In the genomic region with DNA sequence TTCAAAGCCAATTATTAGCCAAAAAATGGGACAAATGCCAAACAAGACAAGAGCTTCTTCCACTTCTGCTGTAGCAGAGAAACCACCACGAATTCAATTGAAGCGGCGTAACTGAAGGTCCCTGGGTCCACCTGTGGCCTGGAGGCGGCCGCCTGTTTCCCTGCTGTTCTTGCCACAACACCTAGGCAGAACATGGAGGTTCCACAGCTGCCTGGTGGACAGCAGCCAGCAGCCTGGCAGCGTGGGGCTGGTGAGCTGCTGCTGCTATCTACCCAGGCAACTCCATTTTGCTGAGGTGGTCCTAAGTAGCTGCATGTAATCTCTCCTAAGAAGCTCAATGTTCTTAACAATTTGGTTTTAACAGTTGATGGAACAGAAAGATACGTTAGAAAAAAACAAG, we compare ENCODE assay signal across 27 cellular contexts.
DNase-seq lines count a peak whose midpoint lies in the region; TF ChIP-seq lines count a peak whose summit lies in the region.
"Had no signal": no experiment of that assay in that cellular context is flagged by ENCODE, and none has a peak within 500 bp of the region (broad histone marks: within the 10 kb centered on the region; RNA-seq: fewer than 3 reads in every experiment).

No MANE protein-coding gene starts in this region.

- TF ChIP-seq POLR2A in transverse colon (IDR thresholded peaks at IDR 0.05) (no peak), erythroblast (IDR thresholded peaks at IDR 0.05; ENCODE audit: low read length) (no peak)

- H3K4me3 ChIP-seq in dorsolateral prefrontal cortex (no peak overlapping the region), osteoblast (ENCODE audit: insufficient read depth, low read length) (no peak overlapping the region), transverse colon (no peak overlapping the region)

- DNase-seq in NCI-H2227 (lab: John Stamatoyannopoulos, UW; ENCODE audit: unreplicated experiment) (peak; percentile 10), NCI-H2227 treated with DMSO at 0.1 percent for 48 hours (lab: John Stamatoyannopoulos, UW) (no peak), dorsolateral prefrontal cortex (peak in 3 of 10 donors; percentile 23 to 48 (median 44)), osteoblast (ENCODE audit: insufficient read length, low spot score, missing footprints) (peak; percentile 29), transverse colon (no peak), OCI-M1 (lab: John Stamatoyannopoulos, UW) (no peak), NCI-H2081 treated with DMSO at 0.1 percent for 48 hours (lab: John Stamatoyannopoulos, UW) (no peak), erythroblast (lab: John Stamatoyannopoulos, UW) (no peak)
- DNase-seq: activated CD4-positive, alpha-beta T cell treated with anti-CD3 and anti-CD28 coated beads, Interleukin-2, amount 10 ng/mL, durations not matched to agents 24 days and 14 days; activated naive CD4-positive, alpha-beta T cell treated with anti-CD3 and anti-CD28 coated beads, Interleukin-2, amount 10 ng/mL, durations not matched to agents 7 days and 5 days; activated T-cell treated with anti-CD3 and anti-CD28 coated beads, Interleukin-2, amount 50 U/mL, for 72 hours; AML-193; amniotic stem cell; CD4-positive, alpha-beta memory T cell; central memory CD4-positive, alpha-beta T cell; DMS153; glutamatergic neuron; H7; KG1; kidney glomerular epithelial cell; MM.1S; naive thymus-derived CD4-positive, alpha-beta T cell; NCI-H2107; NCI-H524 treated with DMSO at 0.1 percent for 48 hours; RPMI8226; stimulated activated CD4-positive, alpha-beta T cell treated with anti-CD3 and anti-CD28 coated beads, Interleukin-15, amount 100 ng/mL, for 24 hours; trophoblast cell had no signal

- H3K36me3 ChIP-seq in osteoblast (ENCODE audit: insufficient read depth, low read length) (peaks cover 10% of the 10 kb centered on the region), transverse colon (peaks cover 0 to 3% (median 0%) of the 10 kb centered on the region in 4 donors)

- no peak for TF ChIP-seq CTCF in dorsolateral prefrontal cortex (IDR thresholded peaks at IDR 0.05 in 54 of 56, conservative IDR thresholded peaks at IDR 0.05 in 2 of 56; ENCODE audit: low read depth in 1 of 56, partially characterized antibody in 56 of 56)
- TF ChIP-seq CTCF in osteoblast (IDR thresholded peaks at IDR 0.05; ENCODE audit: extremely low read depth, low read depth, low read length): no peak
- no peak for TF ChIP-seq CTCF in transverse colon (IDR thresholded peaks at IDR 0.05)

- peaks cover 5% of the 10 kb centered on the region for H4K20me1 ChIP-seq in osteoblast (ENCODE audit: insufficient read depth, low read length)

- 70 to 81% methylated on average over 1 to 7 of the region's 7 CpGs for WGBS in transverse colon (ENCODE audit: low coverage in 1 of 2), 2 donors

- H3K4me1 ChIP-seq in osteoblast (ENCODE audit: insufficient read depth, low read length) (peaks cover 3% of the 10 kb centered on the region), transverse colon (peaks cover 0 to 19% (median 1%) of the 10 kb centered on the region in 4 donors)

- H2AFZ ChIP-seq in osteoblast (ENCODE audit: low read length): no peak overlapping the region

- H3K9me3 ChIP-seq in osteoblast (ENCODE audit: low read depth, low read length) (no peaks in the 10 kb centered on the region), transverse colon (no peaks in the 10 kb centered on the region)

- H3K27me3 ChIP-seq in dorsolateral prefrontal cortex (no peaks in the 10 kb centered on the region), osteoblast (ENCODE audit: insufficient read depth, low read length) (no peaks in the 10 kb centered on the region), transverse colon (no peaks in the 10 kb centered on the region)

- H3K27ac ChIP-seq in dorsolateral prefrontal cortex: peak overlapping the region in 49 of 59 donors; percentile 1 to 82 (median 69)
- no peak overlapping the region for H3K27ac ChIP-seq in osteoblast (ENCODE audit: low read depth, low read length)
- H3K27ac ChIP-seq in transverse colon: peak overlapping the region in 3 of 4 donors; percentile 10 to 32 (median 19)

- no peak overlapping the region for H3K4me2 ChIP-seq in osteoblast (ENCODE audit: insufficient read depth, low read length)

- in situ Hi-C loops in transverse colon (cut with MboI; ENCODE audit: low pct_ligation_motif_present in 1 of 4, low pct_unique_long_range_greater_than_20kb in 1 of 4, low sequenced_read_pairs in 3 of 4): no loop called here

- no peaks in the 10 kb centered on the region for H3K79me2 ChIP-seq in osteoblast (ENCODE audit: insufficient read depth, low read length)

- intact Hi-C loops in dorsolateral prefrontal cortex (cut with DNase I): no loop called here
- intact Hi-C loops in transverse colon (cut with DNase I; ENCODE audit: low total_unique reads): no loop called here

- no peak for TF ChIP-seq EP300 in transverse colon (IDR thresholded peaks at IDR 0.05; ENCODE audit: low read depth)

Comparison
In these comparisons a context has a peak if more than half of its experiments do, and no peak if none do; other contexts are left out.
1. DNase-seq: peak in NCI-H2227 (single experiment) and osteoblast (single experiment); none in NCI-H2227 treated with DMSO at 0.1 percent for 48 hours (single experiment), transverse colon (single experiment), OCI-M1 (single experiment), NCI-H2081 treated with DMSO at 0.1 percent for 48 hours (single experiment) and erythroblast (0 of 2).